ENCODE assay signal across 28 cellular contexts in genomic region chr12:119791453-119791852, GRCh38.
"Had no signal": no experiment of that assay in that cellular context is flagged by ENCODE, and none has a peak within 500 bp of the region (broad histone marks: within the 10 kb centered on the region; RNA-seq: fewer than 3 reads in every experiment).

No MANE protein-coding gene starts in this region.

- H3K27me3 ChIP-seq: brain microvascular endothelial cell, esophagus muscularis mucosa, foreskin keratinocyte, gastrocnemius medialis, heart left ventricle had no signal

- ATAC-seq: activated CD4-positive, alpha-beta T cell treated with anti-CD3 and anti-CD28 coated beads for 36 hours; activated naive CD4-positive, alpha-beta T cell treated with anti-CD3 and anti-CD28 coated beads, Interleukin-2, amount 50 U/mL, for 72 hours; activated T-cell treated with anti-CD3 and anti-CD28 coated beads, Interleukin-2, amount 50 U/mL, for 72 hours; effector memory CD8-positive, alpha-beta T cell; foreskin keratinocyte; gastrocnemius medialis; heart left ventricle; T-helper 17 cell had no signal

- H3K9me3 ChIP-seq: esophagus muscularis mucosa, gastrocnemius medialis, heart left ventricle had no signal

- DNase-seq: activated CD4-positive, alpha-beta memory T cell treated with anti-CD3 and anti-CD28 coated beads, Interleukin-2, amount 10 ng/mL, durations not matched to agents 7 days and 5 days; activated CD4-positive, alpha-beta T cell treated with anti-CD3 and anti-CD28 coated beads for 36 hours; activated CD4-positive, alpha-beta T cell treated with anti-CD3 and anti-CD28 coated beads, Interleukin-2, amount 10 ng/mL, durations not matched to agents 24 days and 14 days; activated CD4-positive, alpha-beta T cell treated with anti-CD3 and anti-CD28 coated beads, Interleukin-2, amount 50 U/mL, for 4 hours; activated CD4-positive, CD25-positive, alpha-beta regulatory T cell; activated CD4-positive, CD25-positive, alpha-beta regulatory T cell treated with anti-CD3 and anti-CD28 coated beads, Interleukin-2, amount 50 U/mL, for 72 hours; activated CD8-positive, alpha-beta memory T cell treated with anti-CD3 and anti-CD28 coated beads, Interleukin-2, amount 50 U/mL, for 48 hours; activated gamma-delta T cell; activated naive CD4-positive, alpha-beta T cell; activated naive CD4-positive, alpha-beta T cell treated with anti-CD3 and anti-CD28 coated beads, Interleukin-2, amount 10 ng/mL, durations not matched to agents 7 days and 5 days; activated naive CD8-positive, alpha-beta T cell treated with anti-CD3 and anti-CD28 coated beads, Interleukin-2, amount 10 ng/mL, durations not matched to agents 7 days and 5 days; activated T-cell treated with anti-CD3 and anti-CD28 coated beads for 4 hours; activated T-cell treated with anti-CD3 and anti-CD28 coated beads, Interleukin-2, amount 50 U/mL, for 24 hours; activated T-cell treated with anti-CD3 and anti-CD28 coated beads, Interleukin-2, amount 50 U/mL, for 72 hours; brain microvascular endothelial cell; effector CD4-positive, alpha-beta T cell; effector memory CD8-positive, alpha-beta T cell; erythroblast; foreskin keratinocyte; gastrocnemius medialis; glutamatergic neuron; heart left ventricle; T-helper 1 cell; T-helper 17 cell; T1000 had no signal

- H3K27ac ChIP-seq: brain microvascular endothelial cell, coronary artery, esophagus muscularis mucosa, foreskin keratinocyte, gastrocnemius medialis, heart left ventricle had no signal

- H3K4me3 ChIP-seq: coronary artery, esophagus muscularis mucosa, gastrocnemius medialis, heart left ventricle had no signal

- H3K36me3 ChIP-seq: brain microvascular endothelial cell, esophagus muscularis mucosa, gastrocnemius medialis, heart left ventricle had no signal

- H3K4me1 ChIP-seq: esophagus muscularis mucosa, foreskin keratinocyte, gastrocnemius medialis, heart left ventricle had no signal
